28 cellular contexts compared by ENCODE assay signal in the genomic region with DNA sequence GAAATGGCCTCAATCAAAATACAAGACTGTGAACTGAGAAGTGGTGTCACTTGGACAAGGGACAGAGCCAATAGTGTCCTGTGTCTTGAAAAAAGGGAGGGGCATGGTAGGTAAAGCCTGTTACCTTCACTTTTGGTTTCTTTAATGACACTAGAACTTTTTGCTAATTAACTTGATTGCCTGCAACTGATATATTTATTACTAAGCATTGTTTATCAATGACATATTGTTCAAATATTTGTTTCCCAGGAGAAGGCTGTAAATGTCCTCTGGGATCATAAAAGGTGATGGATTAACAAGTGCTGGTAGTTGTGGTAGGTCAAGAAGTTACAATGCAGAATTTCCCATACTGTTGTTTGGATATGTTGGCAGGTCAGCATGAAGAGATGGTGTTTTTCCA.
"Had no signal": no experiment of that assay in that cellular context is flagged by ENCODE, and none has a peak within 500 bp of the region (broad histone marks: within the 10 kb centered on the region; RNA-seq: fewer than 3 reads in every experiment).

No MANE protein-coding gene starts in this region.

- DNase-seq: activated CD4-positive, alpha-beta T cell treated with anti-CD3 and anti-CD28 coated beads for 1 hour; activated CD4-positive, alpha-beta T cell treated with anti-CD3 and anti-CD28 coated beads, Interleukin-2, amount 10 ng/mL, durations not matched to agents 24 days and 14 days; activated CD4-positive, alpha-beta T cell treated with anti-CD3 and anti-CD28 coated beads, Interleukin-2, amount 50 U/mL, for 48 hours; activated CD8-positive, alpha-beta memory T cell treated with anti-CD3 and anti-CD28 coated beads, Interleukin-2, amount 10 ng/mL, durations not matched to agents 7 days and 5 days; activated effector memory CD4-positive, alpha-beta T cell treated with anti-CD3 and anti-CD28 coated beads, Interleukin-2, amount 50 U/mL, for 16 hours; activated naive CD4-positive, alpha-beta T cell treated with Interleukin-2 at 50 U/mL for 16 hours; activated naive CD8-positive, alpha-beta T cell treated with anti-CD3 and anti-CD28 coated beads, Interleukin-2, amount 50 U/mL, for 24 hours; activated T-cell treated with anti-CD3 and anti-CD28 coated beads, Interleukin-2, amount 50 U/mL, for 4 hours; amniotic stem cell; MG63; NCI-H1105; NCI-H1436; NCI-H187; NCI-H2081; NCI-H510A treated with DMSO at 0.1 percent for 48 hours; PC-3; SHP77; SW 1271 had no signal

- H3K36me3 ChIP-seq: ascending aorta, MG63, SJSA1 had no signal

- FAIRE-seq: RCC 7860 had no signal

- H3K9me3 ChIP-seq: ascending aorta, MG63, SJSA1 had no signal

- ATAC-seq: activated CD8-positive, alpha-beta memory T cell treated with anti-CD3 and anti-CD28 coated beads, Interleukin-2, amount 10 ng/mL, durations not matched to agents 7 days and 5 days; activated naive CD8-positive, alpha-beta T cell treated with anti-CD3 and anti-CD28 coated beads, Interleukin-2, amount 50 U/mL, for 24 hours; activated T-cell treated with anti-CD3 and anti-CD28 coated beads, Interleukin-2, amount 50 U/mL, for 4 hours; PC-3; SK-N-SH treated with all-trans-retinoic acid at 6 μM for 48 hours; WTC11 had no signal

- H3K9me3 Mint-ChIP-seq: activated CD4-positive, alpha-beta T cell treated with anti-CD3 and anti-CD28 coated beads, Interleukin-2, amount 10 ng/mL, durations not matched to agents 24 days and 14 days; activated naive CD4-positive, alpha-beta T cell treated with anti-CD3 and anti-CD28 coated beads, Interleukin-2, amount 50 U/mL, for 72 hours; activated naive CD8-positive, alpha-beta T cell treated with anti-CD3 and anti-CD28 coated beads, Interleukin-2, amount 50 U/mL, for 24 hours; activated T-cell treated with anti-CD3 and anti-CD28 coated beads, Interleukin-2, amount 50 U/mL, for 4 hours; brain; central memory CD8-positive, alpha-beta T cell; T-helper 1 cell treated with Interleukin-12 subunit alpha and Interleukin-12 subunit beta and Interleukin-4 antibody, amounts not matched to agents 30 μg/mL and 1 μg/mL, for 36 hours; WTC11 had no signal

- H3K4me1 Mint-ChIP-seq: central memory CD8-positive, alpha-beta T cell had no signal

- H3K4me3 ChIP-seq: ascending aorta, MG63, SJSA1 had no signal

- H3K27me3 ChIP-seq: ascending aorta, MG63, SJSA1 had no signal

- H3K4me3 Mint-ChIP-seq: activated CD4-positive, alpha-beta T cell treated with anti-CD3 and anti-CD28 coated beads, Interleukin-2, amount 10 ng/mL, durations not matched to agents 24 days and 14 days; activated CD8-positive, alpha-beta memory T cell treated with anti-CD3 and anti-CD28 coated beads, Interleukin-2, amount 10 ng/mL, durations not matched to agents 7 days and 5 days; activated naive CD8-positive, alpha-beta T cell treated with anti-CD3 and anti-CD28 coated beads, Interleukin-2, amount 50 U/mL, for 24 hours; activated T-cell treated with anti-CD3 and anti-CD28 coated beads, Interleukin-2, amount 50 U/mL, for 4 hours; brain; central memory CD8-positive, alpha-beta T cell; T-helper 1 cell treated with Interleukin-12 subunit alpha and Interleukin-12 subunit beta and Interleukin-4 antibody, amounts not matched to agents 30 μg/mL and 1 μg/mL, for 36 hours; WTC11 had no signal

- H3K4me1 ChIP-seq: ascending aorta, SJSA1 had no signal

- H3K4me2 ChIP-seq: KMS-11 had no signal

- H3K27ac Mint-ChIP-seq: activated CD4-positive, alpha-beta T cell treated with anti-CD3 and anti-CD28 coated beads, Interleukin-2, amount 10 ng/mL, durations not matched to agents 24 days and 14 days; activated CD8-positive, alpha-beta memory T cell treated with anti-CD3 and anti-CD28 coated beads, Interleukin-2, amount 10 ng/mL, durations not matched to agents 7 days and 5 days; activated naive CD4-positive, alpha-beta T cell treated with anti-CD3 and anti-CD28 coated beads, Interleukin-2, amount 50 U/mL, for 72 hours; activated naive CD8-positive, alpha-beta T cell treated with anti-CD3 and anti-CD28 coated beads, Interleukin-2, amount 50 U/mL, for 24 hours; T-helper 1 cell treated with Interleukin-12 subunit alpha and Interleukin-12 subunit beta and Interleukin-4 antibody, amounts not matched to agents 30 μg/mL and 1 μg/mL, for 36 hours; WTC11 had no signal

- H3K27me3 Mint-ChIP-seq: activated CD8-positive, alpha-beta memory T cell treated with anti-CD3 and anti-CD28 coated beads, Interleukin-2, amount 10 ng/mL, durations not matched to agents 7 days and 5 days; activated naive CD8-positive, alpha-beta T cell treated with anti-CD3 and anti-CD28 coated beads, Interleukin-2, amount 50 U/mL, for 24 hours; central memory CD8-positive, alpha-beta T cell had no signal

- H3K36me3 Mint-ChIP-seq: activated CD8-positive, alpha-beta memory T cell treated with anti-CD3 and anti-CD28 coated beads, Interleukin-2, amount 10 ng/mL, durations not matched to agents 7 days and 5 days; brain; WTC11 had no signal

- H3K27ac ChIP-seq: ascending aorta, KMS-11, SJSA1 had no signal
